In genomic region chr2:96341641-96342040, GRCh38 we compare ENCODE assay signal across 21 cellular contexts. TPM values are rescaled to one million over a fixed set of nuclear protein-coding genes. Genes with fewer than 3 reads are reported as not detected.
DNase-seq lines count a peak whose midpoint lies in the region; ATAC-seq, FAIRE-seq and TF ChIP-seq lines count a peak whose summit lies in the region.
"Had no signal": no experiment of that assay in that cellular context is flagged by ENCODE, and none has a peak within 500 bp of the region (broad histone marks: within the 10 kb centered on the region; RNA-seq: fewer than 3 reads in every experiment).

No MANE protein-coding gene starts in this region.

- H3K4me3 ChIP-seq in small intestine (ENCODE audit: low read depth in 1 of 2, low read length in 2 of 2) = no peak overlapping the region
- no peak overlapping the region for H3K4me3 ChIP-seq in brain microvascular endothelial cell (ENCODE audit: low read depth, low read length)
- H3K4me3 ChIP-seq: cardiac muscle cell, heart right ventricle, lower lobe of right lung, SJSA1 had no signal

- no peak for DNase-seq in activated naive CD4-positive, alpha-beta T cell treated with anti-CD3 and anti-CD28 coated beads, Interleukin-2, amount 50 U/mL, for 72 hours (ENCODE audit: low spot score in 2 of 2)
- no peak for DNase-seq in activated naive CD4-positive, alpha-beta T cell (lab: John Stamatoyannopoulos, UW)
- no peak for DNase-seq in small intestine
- DNase-seq in brain microvascular endothelial cell = no peak
- DNase-seq in NCI-H446 (lab: John Stamatoyannopoulos, UW) = no peak
- DNase-seq in amniotic stem cell (lab: John Stamatoyannopoulos, UW) = no peak
- DNase-seq: effector CD8-positive, alpha-beta T cell; heart right ventricle; KG1; lower lobe of right lung; NCI-H1092 treated with DMSO at 0.1 percent for 48 hours; NCI-H2107; NCI-H526; stimulated activated CD4-positive, alpha-beta T cell treated with anti-CD3 and anti-CD28 coated beads, Interleukin-2, amount 100 ng/mL, for 48 hours had no signal

- peak overlapping the region; percentile 73 to 86 for H3K27ac Mint-ChIP-seq in activated naive CD4-positive, alpha-beta T cell treated with anti-CD3 and anti-CD28 coated beads, Interleukin-2, amount 50 U/mL, for 72 hours
- H3K27ac Mint-ChIP-seq in IgD-negative memory B cell = peak overlapping the region in 1 of 3 donors; percentile 10
- H3K27ac Mint-ChIP-seq in activated T-helper 17 cell treated with anti-CD3 and anti-CD28 coated beads, Interleukin-2, amount 50 U/mL, for 72 hours = peak overlapping the region; percentile 90

- H3K27me3 Mint-ChIP-seq in IgD-negative memory B cell = no peaks in the 10 kb centered on the region
- no peaks in the 10 kb centered on the region for H3K27me3 Mint-ChIP-seq in activated T-helper 17 cell treated with anti-CD3 and anti-CD28 coated beads, Interleukin-2, amount 50 U/mL, for 72 hours

- peak overlapping the region in 3 of 4 donors; percentile 16 to 72 (median 20) for H3K4me3 Mint-ChIP-seq in IgD-negative memory B cell
- peak overlapping the region; percentile 73 for H3K4me3 Mint-ChIP-seq in activated T-helper 17 cell treated with anti-CD3 and anti-CD28 coated beads, Interleukin-2, amount 50 U/mL, for 72 hours

- no peaks in the 10 kb centered on the region for H3K9me3 ChIP-seq in small intestine (ENCODE audit: control insufficient read depth, low read depth)
- H3K9me3 ChIP-seq: heart right ventricle, lower lobe of right lung, SJSA1 had no signal

- WGBS in small intestine, 3 donors = 72 to 83% (median 75%) methylated on average over 14 of the region's 14 CpGs

- FAIRE-seq in small intestine (lab: Jason Lieb, UNC) = no peak

- H3K4me1 ChIP-seq in small intestine (ENCODE audit: control insufficient read depth in 2 of 2, insufficient read depth in 1 of 2, low read depth in 1 of 2, low read length in 1 of 2) = no peaks in the 10 kb centered on the region

- peak overlapping the region; percentile 32 to 47 for H3K27ac ChIP-seq in small intestine (ENCODE audit: low read depth in 1 of 2, low read length in 1 of 2)
- no peak overlapping the region for H3K27ac ChIP-seq in brain microvascular endothelial cell
- H3K27ac ChIP-seq: cardiac muscle cell, HL-60, lower lobe of right lung, parathyroid adenoma, SJSA1 had no signal

- TF ChIP-seq CTCF in brain microvascular endothelial cell (IDR thresholded peaks at IDR 0.05; ENCODE audit: low read depth, low read length, missing control alignments) = no peak

- H3K36me3 ChIP-seq in small intestine (ENCODE audit: control insufficient read depth in 2 of 2, insufficient read depth in 2 of 2, low read length in 2 of 2) (no peaks in the 10 kb centered on the region), brain microvascular endothelial cell (replicated peaks) (no peaks in the 10 kb centered on the region)
- H3K36me3 ChIP-seq: cardiac muscle cell, lower lobe of right lung had no signal

- H3K36me3 Mint-ChIP-seq in activated naive CD4-positive, alpha-beta T cell treated with anti-CD3 and anti-CD28 coated beads, Interleukin-2, amount 50 U/mL, for 72 hours = peaks cover 57 to 80% of the 10 kb centered on the region in 2 donors
- peaks cover 3% of the 10 kb centered on the region for H3K36me3 Mint-ChIP-seq in IgD-negative memory B cell
- peaks cover 75% of the 10 kb centered on the region for H3K36me3 Mint-ChIP-seq in activated T-helper 17 cell treated with anti-CD3 and anti-CD28 coated beads, Interleukin-2, amount 50 U/mL, for 72 hours (ENCODE audit: low read depth)

- in situ Hi-C loops in brain microvascular endothelial cell (cut with HindIII; ENCODE audit: low pct_ligation_motif_present, low sequenced_read_pairs) = no loop called here

- no peak for ATAC-seq in activated naive CD4-positive, alpha-beta T cell treated with anti-CD3 and anti-CD28 coated beads, Interleukin-2, amount 50 U/mL, for 72 hours
- no peak for ATAC-seq in activated T-helper 17 cell treated with anti-CD3 and anti-CD28 coated beads, Interleukin-2, amount 50 U/mL, for 72 hours (replicated peaks)
- ATAC-seq: heart right ventricle had no signal

- H3K9me3 Mint-ChIP-seq in activated naive CD4-positive, alpha-beta T cell treated with anti-CD3 and anti-CD28 coated beads, Interleukin-2, amount 50 U/mL, for 72 hours = no peaks in the 10 kb centered on the region
- H3K9me3 Mint-ChIP-seq in IgD-negative memory B cell = no peaks in the 10 kb centered on the region
- no peaks in the 10 kb centered on the region for H3K9me3 Mint-ChIP-seq in activated T-helper 17 cell treated with anti-CD3 and anti-CD28 coated beads, Interleukin-2, amount 50 U/mL, for 72 hours

- peaks cover 38 to 56% (median 46%) of the 10 kb centered on the region in 3 donors for H3K4me1 Mint-ChIP-seq in IgD-negative memory B cell
- H3K4me1 Mint-ChIP-seq in activated T-helper 17 cell treated with anti-CD3 and anti-CD28 coated beads, Interleukin-2, amount 50 U/mL, for 72 hours = peaks cover 49% of the 10 kb centered on the region

- H3K27me3 ChIP-seq in small intestine (ENCODE audit: control insufficient read depth in 2 of 2, insufficient read depth in 2 of 2, low read length in 2 of 2) (no peaks in the 10 kb centered on the region), brain microvascular endothelial cell (replicated peaks) (no peaks in the 10 kb centered on the region)
- H3K27me3 ChIP-seq: cardiac muscle cell, heart right ventricle, SJSA1 had no signal

RNA-seq across cellular contexts. Expression of gene NCAPH, which starts 6.1 kb away (rescaled TPM):
- total RNA-seq in activated naive CD4-positive, alpha-beta T cell treated with anti-CD3 and anti-CD28 coated beads, Interleukin-2, amount 50 U/mL, for 72 hours = 10 to 100 TPM; 79.1 to 88.6 TPM
- 1.5 TPM for polyA plus RNA-seq in IgD-negative memory B cell
- total RNA-seq in activated T-helper 17 cell treated with anti-CD3 and anti-CD28 coated beads, Interleukin-2, amount 50 U/mL, for 72 hours = 10 to 100 TPM; 63.1 to 89.5 TPM
- 10 to 100 TPM in 1 of 3 donors, 1 to 10 TPM in 2; 1.6 to 16.7 (median 1.8) TPM for polyA plus RNA-seq in small intestine

RNA-seq across cellular contexts. Expression of gene ITPRIPL1, which starts 16.5 kb away (rescaled TPM):
- 10 to 100 TPM; 15.5 to 28.2 TPM for total RNA-seq in activated naive CD4-positive, alpha-beta T cell treated with anti-CD3 and anti-CD28 coated beads, Interleukin-2, amount 50 U/mL, for 72 hours
- 4.4 TPM for polyA plus RNA-seq in IgD-negative memory B cell
- 10 to 100 TPM; 26.1 to 55.9 TPM for total RNA-seq in activated T-helper 17 cell treated with anti-CD3 and anti-CD28 coated beads, Interleukin-2, amount 50 U/mL, for 72 hours
- under 1 TPM in 2 of 3 donors, not detected in 1; 0.27 to 0.92 TPM for polyA plus RNA-seq in small intestine
- total RNA-seq: H4 had no signal

RNA-seq across cellular contexts. Expression of gene SNRNP200, which starts 36.3 kb away (rescaled TPM):
- total RNA-seq in activated naive CD4-positive, alpha-beta T cell treated with anti-CD3 and anti-CD28 coated beads, Interleukin-2, amount 50 U/mL, for 72 hours = 100 to 1,000 TPM; 187 to 193 TPM
- 79.3 TPM for polyA plus RNA-seq in IgD-negative memory B cell
- total RNA-seq in activated T-helper 17 cell treated with anti-CD3 and anti-CD28 coated beads, Interleukin-2, amount 50 U/mL, for 72 hours = 100 to 1,000 TPM; 155 to 198 TPM
- polyA plus RNA-seq in small intestine = 10 to 100 TPM; 55.4 to 72.0 (median 61.7) TPM
